In the genomic region with DNA sequence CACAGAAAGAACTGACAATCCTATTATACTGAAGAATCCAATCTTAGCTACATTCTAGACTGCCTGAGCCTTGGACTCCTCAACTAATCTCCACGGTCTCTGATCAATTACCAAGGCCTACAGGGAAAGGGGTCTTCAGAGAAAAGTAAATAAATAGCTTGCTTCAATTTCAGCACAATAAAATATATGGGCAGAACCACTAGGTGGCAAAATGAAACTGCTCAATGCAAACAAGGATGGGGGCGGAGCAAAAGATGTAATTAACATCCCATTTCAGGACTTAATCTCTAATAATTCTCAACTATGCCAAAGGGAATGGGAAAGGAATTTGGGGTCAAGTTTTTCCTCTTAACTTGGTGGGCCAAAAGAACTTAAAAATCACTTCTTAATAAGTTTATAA, we compare ENCODE assay signal across 9 cellular contexts.
DNase-seq lines count a peak whose midpoint lies in the region; ATAC-seq and TF ChIP-seq lines count a peak whose summit lies in the region.
"Had no signal": no experiment of that assay in that cellular context is flagged by ENCODE, and none has a peak within 500 bp of the region (broad histone marks: within the 10 kb centered on the region; RNA-seq: fewer than 3 reads in every experiment).

No MANE protein-coding gene starts in this region.

- peak; percentile 69 for ATAC-seq in Right ventricle myocardium superior (ENCODE audit: poor library complexity)
- ATAC-seq in upper lobe of right lung, result no peak
- ATAC-seq in GM18870 (IDR thresholded peaks at IDR 0.05; ENCODE audit: unreplicated experiment), result no peak

- peaks cover 0 to 11% of the 10 kb centered on the region in 2 donors for H3K4me1 ChIP-seq in right atrium auricular region
- no peaks in the 10 kb centered on the region for H3K4me1 ChIP-seq in upper lobe of right lung

- H3K27me3 ChIP-seq in right atrium auricular region (no peaks in the 10 kb centered on the region), upper lobe of right lung (no peaks in the 10 kb centered on the region)

- H3K4me3 ChIP-seq in right atrium auricular region (no peak overlapping the region), upper lobe of right lung (no peak overlapping the region)

- no peaks in the 10 kb centered on the region for H3K27me3 Mint-ChIP-seq in activated naive CD4-positive, alpha-beta T cell treated with anti-CD3 and anti-CD28 coated beads, Interleukin-2, amount 50 U/mL, for 24 hours
- peaks cover 0 to 8% (median 6%) of the 10 kb centered on the region in 3 donors for H3K27me3 Mint-ChIP-seq in immature natural killer cell (ENCODE audit: low read depth in 3 of 3)
- H3K27me3 Mint-ChIP-seq: stimulated activated naive B cell treated with anti-CD40 and anti-IgM and Interleukin-4, amounts not matched to agents 10 μg/mL and 1 μg/mL and 100 μg/mL, for 72 hours had no signal

- H3K9me3 Mint-ChIP-seq in activated naive CD4-positive, alpha-beta T cell treated with anti-CD3 and anti-CD28 coated beads, Interleukin-2, amount 50 U/mL, for 24 hours, result no peaks in the 10 kb centered on the region
- no peaks in the 10 kb centered on the region for H3K9me3 Mint-ChIP-seq in immature natural killer cell
- H3K9me3 Mint-ChIP-seq: stimulated activated naive B cell treated with anti-CD40 and anti-IgM and Interleukin-4, amounts not matched to agents 10 μg/mL and 1 μg/mL and 100 μg/mL, for 72 hours had no signal

- peaks cover 13% of the 10 kb centered on the region for H3K4me1 Mint-ChIP-seq in activated naive CD4-positive, alpha-beta T cell treated with anti-CD3 and anti-CD28 coated beads, Interleukin-2, amount 50 U/mL, for 24 hours
- H3K4me1 Mint-ChIP-seq in immature natural killer cell, result peaks cover 32 to 34% of the 10 kb centered on the region in 2 donors

- DNase-seq in Right ventricle myocardium superior, result no peak
- no peak for DNase-seq in right atrium auricular region (ENCODE audit: low spot score)
- peak; percentile 61 for DNase-seq in NAMALWA (ENCODE audit: low spot score)
- DNase-seq in immature natural killer cell, result peak; percentile 29 to 35 (median 30)
- no peak for DNase-seq in upper lobe of right lung
- DNase-seq in activated gamma-delta T cell treated with Interleukin-2 at 50 U/mL for 16 hours, result no peak
- DNase-seq: stimulated activated naive B cell treated with anti-CD40 and anti-IgM and Interleukin-4, amounts not matched to agents 10 μg/mL and 1 μg/mL and 100 μg/mL, for 72 hours had no signal

- H3K27ac Mint-ChIP-seq in activated naive CD4-positive, alpha-beta T cell treated with anti-CD3 and anti-CD28 coated beads, Interleukin-2, amount 50 U/mL, for 24 hours, result peak overlapping the region; percentile 23
- H3K27ac Mint-ChIP-seq in immature natural killer cell, result peak overlapping the region in 2 of 6 donors; percentile 37 to 46
- H3K27ac Mint-ChIP-seq: stimulated activated naive B cell treated with anti-CD40 and anti-IgM and Interleukin-4, amounts not matched to agents 10 μg/mL and 1 μg/mL and 100 μg/mL, for 72 hours had no signal

- H3K27ac ChIP-seq in right atrium auricular region (no peak overlapping the region), upper lobe of right lung (no peak overlapping the region)

- H3K36me3 ChIP-seq in right atrium auricular region (peaks cover 4% of the 10 kb centered on the region), upper lobe of right lung (no peaks in the 10 kb centered on the region)

- H3K36me3 Mint-ChIP-seq in activated naive CD4-positive, alpha-beta T cell treated with anti-CD3 and anti-CD28 coated beads, Interleukin-2, amount 50 U/mL, for 24 hours, result no peaks in the 10 kb centered on the region
- H3K36me3 Mint-ChIP-seq in immature natural killer cell, result peaks cover 0 to 4% (median 3%) of the 10 kb centered on the region in 3 donors

- H3K9me3 ChIP-seq in right atrium auricular region, result peaks cover 0 to 11% of the 10 kb centered on the region in 2 donors
- H3K9me3 ChIP-seq in upper lobe of right lung, result no peaks in the 10 kb centered on the region

- TF ChIP-seq CTCF in right atrium auricular region (IDR thresholded peaks at IDR 0.05) (peak in 1 of 2 donors; percentile 63), upper lobe of right lung (IDR thresholded peaks at IDR 0.05) (peak; percentile 45)

- intact Hi-C loops in Right ventricle myocardium superior (cut with DNase I), result loop anchor here (5.0 kb wide), 1 partner anchor 294 kb away; the partner anchor contains the start of gene SH3KBP1
- intact Hi-C loops in upper lobe of right lung (cut with DNase I), result no loop called here

- H3K4me3 Mint-ChIP-seq in activated naive CD4-positive, alpha-beta T cell treated with anti-CD3 and anti-CD28 coated beads, Interleukin-2, amount 50 U/mL, for 24 hours, result no peak overlapping the region
- H3K4me3 Mint-ChIP-seq in immature natural killer cell, result no peak overlapping the region
- H3K4me3 Mint-ChIP-seq: stimulated activated naive B cell treated with anti-CD40 and anti-IgM and Interleukin-4, amounts not matched to agents 10 μg/mL and 1 μg/mL and 100 μg/mL, for 72 hours had no signal

Comparison
In these comparisons a context has a peak if more than half of its experiments do, and no peak if none do; other contexts are left out.
1. DNase-seq: peak in NAMALWA (single experiment) and immature natural killer cell (3 of 3); none in Right ventricle myocardium superior (single experiment), right atrium auricular region (single experiment), upper lobe of right lung (single experiment) and activated gamma-delta T cell treated with Interleukin-2 at 50 U/mL for 16 hours (single experiment).